In the genomic region with DNA sequence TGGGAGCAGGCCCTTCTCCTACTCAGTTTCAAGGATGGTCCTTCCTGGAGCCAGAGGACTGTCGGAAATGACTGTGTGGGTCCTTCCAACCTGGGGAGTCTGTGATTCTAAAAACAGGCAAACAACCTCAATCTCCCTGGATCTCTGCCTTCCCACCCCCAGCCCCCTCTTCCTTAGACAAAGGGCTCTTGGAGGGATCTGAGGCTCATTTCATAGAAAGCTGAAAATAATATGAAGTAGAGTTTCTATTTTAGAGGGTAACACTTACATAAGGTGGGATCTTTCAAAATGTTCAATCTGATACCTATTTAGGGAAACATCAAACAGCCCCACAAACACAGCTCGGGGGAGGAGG, we compare ENCODE assay signal across 14 cellular contexts.
DNase-seq lines count a peak whose midpoint lies in the region; ATAC-seq and TF ChIP-seq lines count a peak whose summit lies in the region.
"Had no signal": no experiment of that assay in that cellular context is flagged by ENCODE, and none has a peak within 500 bp of the region (broad histone marks: within the 10 kb centered on the region; RNA-seq: fewer than 3 reads in every experiment).

No MANE protein-coding gene starts in this region.

- no peaks in the 10 kb centered on the region for H3K79me2 ChIP-seq in HCT116 (ENCODE audit: insufficient read depth, low read length)

- H3K4me3 Mint-ChIP-seq in CD8-positive, alpha-beta memory T cell, result no peak overlapping the region
- H3K4me3 Mint-ChIP-seq: naive thymus-derived CD8-positive, alpha-beta T cell had no signal

- no peak overlapping the region for H3K27ac Mint-ChIP-seq in CD8-positive, alpha-beta memory T cell

- H3K4ac ChIP-seq in mesenchymal stem cell (ENCODE audit: low read depth in 1 of 2, low read length in 2 of 2), result no peak overlapping the region

- H2BK15ac ChIP-seq in mesenchymal stem cell (ENCODE audit: low read depth, poor library complexity, severe bottlenecking), result no peak overlapping the region

- H2BK12ac ChIP-seq in mesenchymal stem cell (ENCODE audit: low read length in 2 of 2), result peak overlapping the region; percentile 57 to 70

- no peak for TF ChIP-seq POLR2A in HCT116 (IDR thresholded peaks at IDR 0.05; ENCODE audit: borderline replicate concordance, extremely low read depth, insufficient read depth, insufficient read length)

- 90% methylated on average over 2 of the region's 2 CpGs for WGBS in mesenchymal stem cell

- H4K20me1 ChIP-seq in HCT116 (ENCODE audit: insufficient read depth), result no peaks in the 10 kb centered on the region

- H3K27me3 Mint-ChIP-seq in CD8-positive, alpha-beta memory T cell, result peaks cover 10 to 17% of the 10 kb centered on the region in 2 donors

- POLR2A ChIA-PET in HCT116 (lab: Charles Lee), result no interaction called here
- POLR2A ChIA-PET in CD8-positive, alpha-beta memory T cell (lab: Charles Lee), result no interaction called here

- H3K4me3 ChIP-seq in HCT116 (replicated peaks in 1 of 2; ENCODE audit: low read depth in 1 of 2, low read length in 2 of 2), result no peak overlapping the region
- no peak overlapping the region for H3K4me3 ChIP-seq in mesenchymal stem cell (ENCODE audit: insufficient read depth in 1 of 2, low read depth in 1 of 2, low read length in 2 of 2)
- H3K4me3 ChIP-seq in CD8-positive, alpha-beta memory T cell (ENCODE audit: low read length), result no peak overlapping the region

- no peaks in the 10 kb centered on the region for H3K4me1 Mint-ChIP-seq in CD8-positive, alpha-beta memory T cell
- H3K4me1 Mint-ChIP-seq: naive thymus-derived CD8-positive, alpha-beta T cell had no signal

- no peak overlapping the region for H2AFZ ChIP-seq in HCT116 (ENCODE audit: low read depth, low read length, poor library complexity, severe bottlenecking)
- H2AFZ ChIP-seq in mesenchymal stem cell (ENCODE audit: low read depth, low read length), result no peak overlapping the region

- peak overlapping the region in 1 of 2 experiments; percentile 46 for H3K23ac ChIP-seq in mesenchymal stem cell (ENCODE audit: low read length in 2 of 2)

- H3K9ac ChIP-seq in HCT116 (ENCODE audit: low read length), result no peak overlapping the region
- no peak overlapping the region for H3K9ac ChIP-seq in mesenchymal stem cell (ENCODE audit: low read length)

- H3K18ac ChIP-seq in mesenchymal stem cell (ENCODE audit: low read depth in 1 of 2, low read length in 2 of 2), result peak overlapping the region in 1 of 2 experiments; percentile 67

- CTCF ChIA-PET in HCT116 (lab: Charles Lee), result no interaction called here
- CTCF ChIA-PET in CD8-positive, alpha-beta memory T cell (lab: Charles Lee), result no interaction called here

- no peak for TF ChIP-seq CTCF in HCT116 (IDR thresholded peaks at IDR 0.05 in 2 of 3, conservative IDR thresholded peaks at IDR 0.05 in 1 of 3; ENCODE audit: borderline replicate concordance in 1 of 3, insufficient read depth in 1 of 3, low read depth in 2 of 3, low read length in 2 of 3)

- H4K91ac ChIP-seq in mesenchymal stem cell (ENCODE audit: low read length), result no peak overlapping the region

- H3K14ac ChIP-seq in mesenchymal stem cell (ENCODE audit: low read length in 2 of 2), result no peak overlapping the region

- H3K27ac ChIP-seq in HCT116 (ENCODE audit: low read depth, low read length) (no peak overlapping the region), angular gyrus (ENCODE audit: low read depth, low read length) (peak overlapping the region; percentile 98), mesenchymal stem cell (ENCODE audit: low read length, poor library complexity, severe bottlenecking) (peak overlapping the region; percentile 85)
- H3K27ac ChIP-seq in CD8-positive, alpha-beta memory T cell (ENCODE audit: low read depth, low read length), result no peak overlapping the region

- no peak for TF ChIP-seq RAD21 in HCT116 (IDR thresholded peaks at IDR 0.05; ENCODE audit: low read depth)

- H3K9me3 ChIP-seq in HCT116 (ENCODE audit: control insufficient read depth in 1 of 2, insufficient read depth in 1 of 2, low read depth in 1 of 2, low read length in 2 of 2), result no peaks in the 10 kb centered on the region
- no peaks in the 10 kb centered on the region for H3K9me3 ChIP-seq in mesenchymal stem cell (ENCODE audit: control insufficient read depth, low read length)
- H3K9me3 ChIP-seq in CD8-positive, alpha-beta memory T cell (ENCODE audit: low read length), result no peaks in the 10 kb centered on the region

- H3K9me3 Mint-ChIP-seq in CD8-positive, alpha-beta memory T cell, result peaks cover 0 to 7% (median 0%) of the 10 kb centered on the region in 5 donors

- H3K79me1 ChIP-seq in mesenchymal stem cell (replicated peaks; ENCODE audit: low read length, poor library complexity, severe bottlenecking), result no peaks in the 10 kb centered on the region

- intact Hi-C loops in HCT116 (cut with micrococcal nuclease), result no loop called here

- peaks cover 13 to 38% of the 10 kb centered on the region in 2 experiments for H3K4me1 ChIP-seq in HCT116 (ENCODE audit: control insufficient read depth in 1 of 2, insufficient read depth in 2 of 2, low read length in 2 of 2)
- H3K4me1 ChIP-seq in mesenchymal stem cell (ENCODE audit: control insufficient read depth, insufficient read depth, low read depth, low read length), result peaks cover 25% of the 10 kb centered on the region
- no peaks in the 10 kb centered on the region for H3K4me1 ChIP-seq in CD8-positive, alpha-beta memory T cell (ENCODE audit: insufficient read depth, low read length)

- no peak overlapping the region for H4K8ac ChIP-seq in mesenchymal stem cell (ENCODE audit: low read length)

- ATAC-seq in HCT116, result no peak
- ATAC-seq in GM18868 (IDR thresholded peaks at IDR 0.05; ENCODE audit: unreplicated experiment), result no peak
- no peak for ATAC-seq in GM18858 (IDR thresholded peaks at IDR 0.05; ENCODE audit: unreplicated experiment)
- ATAC-seq: naive thymus-derived CD8-positive, alpha-beta T cell had no signal

- H3K4me2 ChIP-seq in HCT116 (ENCODE audit: low read length) (peak overlapping the region; percentile 23; the same call in 1 of the 2 replicates), mesenchymal stem cell (ENCODE audit: low read length, poor library complexity, severe bottlenecking) (no peak overlapping the region)

- peak overlapping the region; percentile 85 for H2BK5ac ChIP-seq in mesenchymal stem cell (ENCODE audit: low read depth, low read length, poor library complexity, severe bottlenecking)

- H3K27me3 ChIP-seq in HCT116 (ENCODE audit: insufficient read depth, low read length) (no peaks in the 10 kb centered on the region), mesenchymal stem cell (ENCODE audit: control insufficient read depth in 1 of 2, insufficient read depth in 1 of 2, low read length in 2 of 2) (no peaks in the 10 kb centered on the region)
- H3K27me3 ChIP-seq in CD8-positive, alpha-beta memory T cell (ENCODE audit: insufficient read depth, low read length, poor library complexity, severe bottlenecking), result no peaks in the 10 kb centered on the region

- no peaks in the 10 kb centered on the region for H3K36me3 ChIP-seq in HCT116 (ENCODE audit: control insufficient read depth in 1 of 2, insufficient read depth in 2 of 2, low read length in 2 of 2)
- H3K36me3 ChIP-seq in mesenchymal stem cell (ENCODE audit: control insufficient read depth in 1 of 2, insufficient read depth in 2 of 2, low read depth in 1 of 2, low read length in 2 of 2), result no peaks in the 10 kb centered on the region
- no peaks in the 10 kb centered on the region for H3K36me3 ChIP-seq in CD8-positive, alpha-beta memory T cell (ENCODE audit: insufficient read depth, low read length)

- H2BK120ac ChIP-seq in mesenchymal stem cell (ENCODE audit: low read depth, low read length), result no peak overlapping the region

- H3K36me3 Mint-ChIP-seq in CD8-positive, alpha-beta memory T cell, result no peaks in the 10 kb centered on the region
- H3K36me3 Mint-ChIP-seq: naive thymus-derived CD8-positive, alpha-beta T cell had no signal

- RAD21 ChIA-PET in HCT116 (lab: Charles Lee; ENCODE audit: low non-redundant PET in 1 of 2, low total read pairs in 2 of 2, uncharacterized antibody in 2 of 2, unreplicated experiment in 2 of 2), result no interaction called here

- no peaks in the 10 kb centered on the region for H3K9me2 ChIP-seq in HCT116 (ENCODE audit: insufficient read depth)

- BruUV-seq in HCT116 (replicated peaks; lab: Mats Ljungman, UMichigan), result no TSS peak

- H2AK5ac ChIP-seq in mesenchymal stem cell (ENCODE audit: low read length, severe bottlenecking), result peak overlapping the region; percentile 97

- DNase-seq in HCT116 (ENCODE audit: low read depth, low spot score), result no peak
- DNase-seq in mesenchymal stem cell, result no peak
- peak; percentile 69 for DNase-seq in superior temporal gyrus (ENCODE audit: extremely low spot score)
- DNase-seq in CD8-positive, alpha-beta memory T cell, result no peak
- DNase-seq: activated CD4-positive, alpha-beta T cell treated with anti-CD3 and anti-CD28 coated beads for 1 hour; GF-D8; naive thymus-derived CD8-positive, alpha-beta T cell; NCI-H1436; NCI-H774; stimulated activated naive CD4-positive, alpha-beta T cell treated with Interleukin-2 at 50 U/mL for 16 hours; T1000 had no signal

TF ChIP-seq in HCT116, 20 proteins besides CTCF, POLR2A, EP300 and RAD21 (continues in another document):
- no peak for TF ChIP-seq YY1 (IDR thresholded peaks at IDR 0.05; ENCODE audit: extremely low read depth, insufficient replicate concordance, low read depth, low read length)
- TF ChIP-seq ELF1 (IDR thresholded peaks at IDR 0.05; ENCODE audit: borderline replicate concordance, low read depth), result no peak
- TF ChIP-seq CBX3 (IDR thresholded peaks at IDR 0.05; ENCODE audit: low read depth), result no peak
- no peak for TF ChIP-seq JUND (IDR thresholded peaks at IDR 0.05)
- no peak for TF ChIP-seq CEBPB (IDR thresholded peaks at IDR 0.05; ENCODE audit: low read depth)
- TF ChIP-seq, protein P1, sequence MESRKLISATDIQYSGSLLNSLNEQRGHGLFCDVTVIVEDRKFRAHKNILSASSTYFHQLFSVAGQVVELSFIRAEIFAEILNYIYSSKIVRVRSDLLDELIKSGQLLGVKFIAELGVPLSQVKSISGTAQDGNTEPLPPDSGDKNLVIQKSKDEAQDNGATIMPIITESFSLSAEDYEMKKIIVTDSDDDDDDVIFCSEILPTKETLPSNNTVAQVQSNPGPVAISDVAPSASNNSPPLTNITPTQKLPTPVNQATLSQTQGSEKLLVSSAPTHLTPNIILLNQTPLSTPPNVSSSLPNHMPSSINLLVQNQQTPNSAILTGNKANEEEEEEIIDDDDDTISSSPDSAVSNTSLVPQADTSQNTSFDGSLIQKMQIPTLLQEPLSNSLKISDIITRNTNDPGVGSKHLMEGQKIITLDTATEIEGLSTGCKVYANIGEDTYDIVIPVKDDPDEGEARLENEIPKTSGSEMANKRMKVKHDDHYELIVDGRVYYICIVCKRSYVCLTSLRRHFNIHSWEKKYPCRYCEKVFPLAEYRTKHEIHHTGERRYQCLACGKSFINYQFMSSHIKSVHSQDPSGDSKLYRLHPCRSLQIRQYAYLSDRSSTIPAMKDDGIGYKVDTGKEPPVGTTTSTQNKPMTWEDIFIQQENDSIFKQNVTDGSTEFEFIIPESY (IDR thresholded peaks at IDR 0.05; ENCODE audit: extremely low read depth, insufficient replicate concordance, low read length), result no peak
- TF ChIP-seq SIN3A (IDR thresholded peaks at IDR 0.05; ENCODE audit: low read depth), result no peak
- no peak for TF ChIP-seq EZH2phosphoT487 (IDR thresholded peaks at IDR 0.05; ENCODE audit: borderline replicate concordance)
- no peak for TF ChIP-seq SP1 (IDR thresholded peaks at IDR 0.05; ENCODE audit: low read depth)
- TF ChIP-seq FOSL1 (IDR thresholded peaks at IDR 0.05; ENCODE audit: low read depth), result no peak

Comparison
In these comparisons a context has a peak if more than half of its experiments do, and no peak if none do; other contexts are left out.
1. H3K27ac ChIP-seq: peak in angular gyrus (single experiment) and mesenchymal stem cell (single experiment); none in HCT116 (single experiment) and CD8-positive, alpha-beta memory T cell (single experiment).